In genomic region chr19:53531457-53531856, GRCh38 we compare ENCODE assay signal across 33 cellular contexts. TPM values are rescaled to one million over a fixed set of nuclear protein-coding genes. Genes with fewer than 3 reads are reported as not detected.
A peak's percentile ranks its signal among the peaks of the same experiment; 100 is the strongest.
DNase-seq lines count a peak whose midpoint lies in the region; ATAC-seq, FAIRE-seq and TF ChIP-seq lines count a peak whose summit lies in the region.
"Had no signal": no experiment of that assay in that cellular context is flagged by ENCODE, and none has a peak within 500 bp of the region (broad histone marks: within the 10 kb centered on the region; RNA-seq: fewer than 3 reads in every experiment).

No MANE protein-coding gene starts in this region.

- intact Hi-C loops in HepG2 (cut with micrococcal nuclease; ENCODE audit: unreplicated experiment), result no loop called here
- intact Hi-C loops in right lobe of liver (cut with DNase I), result no loop called here

- H3K36me3 ChIP-seq in HepG2 (replicated peaks in 1 of 2; ENCODE audit: control insufficient read depth in 1 of 2, insufficient read depth in 2 of 2, low read length in 2 of 2) (peaks cover 0 to 6% of the 10 kb centered on the region in 2 experiments; a peak in 1 of 5 replicates), right lobe of liver (no peaks in the 10 kb centered on the region)
- H3K36me3 ChIP-seq: BE2C had no signal

- BruUV-seq in HepG2 (replicated peaks; lab: Mats Ljungman, UMichigan), result no TSS peak

- H3K4me1 ChIP-seq in HepG2 (ENCODE audit: insufficient read depth, low read length) (peaks cover 65% of the 10 kb centered on the region), right lobe of liver (no peaks in the 10 kb centered on the region), A549 (no peaks in the 10 kb centered on the region)
- H3K4me1 ChIP-seq: BE2C had no signal

- TF ChIP-seq RAD21 in HepG2 (CRISPR knock-in tag; IDR thresholded peaks at IDR 0.05) (no peak), A549 (conservative IDR thresholded peaks at IDR 0.05 in 1 of 2, IDR thresholded peaks at IDR 0.05 in 1 of 2) (no peak)

- H3K36me3 Mint-ChIP-seq in WTC11, result peaks cover 37% of the 10 kb centered on the region

- H3K4me3 ChIP-seq in HepG2 (replicated peaks in 1 of 3; ENCODE audit: insufficient read depth in 1 of 3, low read depth in 2 of 3, low read length in 3 of 3) (no peak overlapping the region), right lobe of liver (no peak overlapping the region), A549 (no peak overlapping the region)
- H3K4me3 ChIP-seq: BLaER1; BLaER1 treated with 17β-estradiol and CSF1 and Interleukin-3, amounts not matched to agents 10 nM and 100 nM had no signal

- H3K79me2 ChIP-seq in HepG2 (ENCODE audit: insufficient read depth, low read length), result no peaks in the 10 kb centered on the region

- WGBS in HepG2 (ENCODE audit: low lambda C conversion rate), result 24% methylated on average over 4 of the region's 4 CpGs
- WGBS in right lobe of liver (ENCODE audit: insufficient coverage, low coverage, low lambda C conversion rate, missing lambda C conversion rate), result 34% methylated on average over 4 of the region's 4 CpGs
- WGBS in A549 (ENCODE audit: missing lambda C conversion rate), result 78% methylated on average over 4 of the region's 4 CpGs

- ATAC-seq in HepG2 (peak; percentile 59), right lobe of liver (no peak), A549 (no peak), WTC11 (no peak)
- ATAC-seq: CD8-positive, alpha-beta T cell had no signal

- 0 out of 2 replicates have a peak overlapping the region, but pooled peaks have one; percentile 25 for H3K27ac Mint-ChIP-seq in WTC11
- H3K27ac Mint-ChIP-seq: B cell; CD14-positive monocyte; CD4-positive, alpha-beta T cell; CD4-positive, CD25-positive, alpha-beta regulatory T cell; CD8-positive, alpha-beta memory T cell; CD8-positive, alpha-beta T cell had no signal

- DNase-seq in HepG2 (ENCODE audit: low spot score), result peak; percentile 52
- DNase-seq in right lobe of liver, result no peak
- DNase-seq in A549 (ENCODE audit: low read depth in 1 of 2, low spot score in 1 of 2), result no peak
- DNase-seq in WTC11 (ENCODE audit: low spot score), result no peak
- DNase-seq in NCI-H226, result no peak
- no peak for DNase-seq in T1000 (lab: John Stamatoyannopoulos, UW)
- DNase-seq: 8988T; ACHN; AML-193; BE2C; C1 segment of cervical spinal cord; Caco-2; Calu3; CD4-positive, alpha-beta memory T cell; CD4-positive, alpha-beta T cell; CD4-positive, CD25-positive, alpha-beta regulatory T cell; CD8-positive, alpha-beta memory T cell; CD8-positive, alpha-beta T cell; COR-L47; DMS 273 treated with DMSO at 0.1 percent for 48 hours; DMS153; DMS53; DMS79; DMS79 treated with DMSO at 0.1 percent for 48 hours; DND-41; EL had no signal

- H4K20me1 ChIP-seq in HepG2 (ENCODE audit: insufficient read depth, low read length), result no peaks in the 10 kb centered on the region
- H4K20me1 ChIP-seq: BLaER1; BLaER1 treated with 17β-estradiol and CSF1 and Interleukin-3, amounts not matched to agents 10 nM and 100 nM had no signal

- POLR2A ChIA-PET in HepG2 (lab: Yijun Ruan, JAX), result interaction anchor here (0.9 to 1.3 kb wide), 2 partner anchors 11 to 23 kb away, joined by 3 to 5 read pairs; no protein-coding TSS in a partner anchor
- POLR2A ChIA-PET in A549 (lab: Yijun Ruan, JAX), result no interaction called here
- POLR2A ChIA-PET in WTC11 (lab: Charles Lee), result no interaction called here

- peak overlapping the region; percentile 57 for H3K9ac ChIP-seq in HepG2 (ENCODE audit: insufficient read depth, low read depth, low read length)
- H3K9ac ChIP-seq: BLaER1; BLaER1 treated with 17β-estradiol and CSF1 and Interleukin-3, amounts not matched to agents 10 nM and 100 nM had no signal

- TF ChIP-seq POLR2A in HepG2 (IDR thresholded peaks at IDR 0.05; ENCODE audit: insufficient read depth in 1 of 2, low read depth in 2 of 2, low read length in 2 of 2), result 0 out of 4 replicates have a peak, but pooled peaks of 1 of the 2 experiments have one; percentile 29
- TF ChIP-seq POLR2A in right lobe of liver (IDR thresholded peaks at IDR 0.05), result no peak
- no peak for TF ChIP-seq POLR2A in A549 (IDR thresholded peaks at IDR 0.05; ENCODE audit: low read length)

- H3K9me3 Mint-ChIP-seq in WTC11, result no peaks in the 10 kb centered on the region
- H3K9me3 Mint-ChIP-seq: CD4-positive, alpha-beta T cell had no signal

- H3K27me3 ChIP-seq in HepG2 (ENCODE audit: control insufficient read depth in 1 of 2, insufficient read depth in 2 of 2, low read length in 2 of 2), result no peaks in the 10 kb centered on the region
- no peaks in the 10 kb centered on the region for H3K27me3 ChIP-seq in right lobe of liver
- H3K27me3 ChIP-seq: BE2C; BLaER1; BLaER1 treated with 17β-estradiol and CSF1 and Interleukin-3, amounts not matched to agents 10 nM and 100 nM had no signal

- H3K27me3 Mint-ChIP-seq in WTC11 (ENCODE audit: low read depth), result no peaks in the 10 kb centered on the region
- H3K27me3 Mint-ChIP-seq: B cell; CD4-positive, alpha-beta memory T cell; CD4-positive, alpha-beta T cell; CD4-positive, CD25-positive, alpha-beta regulatory T cell; CD8-positive, alpha-beta memory T cell had no signal

- TF ChIP-seq CTCF in HepG2 (CRISPR knock-in tag; IDR thresholded peaks at IDR 0.05) (no peak), right lobe of liver (IDR thresholded peaks at IDR 0.05) (no peak), A549 (IDR thresholded peaks at IDR 0.05) (no peak), WTC11 (IDR thresholded peaks at IDR 0.05) (no peak)

- H3K4me3 Mint-ChIP-seq in WTC11, result no peak overlapping the region
- H3K4me3 Mint-ChIP-seq: B cell; CD14-positive monocyte; CD4-positive, alpha-beta memory T cell; CD4-positive, alpha-beta T cell; CD8-positive, alpha-beta memory T cell; CD8-positive, alpha-beta T cell had no signal

- H3K9me3 ChIP-seq in HepG2 (ENCODE audit: low read length) (no peaks in the 10 kb centered on the region), right lobe of liver (no peaks in the 10 kb centered on the region), A549 (peaks cover 54% of the 10 kb centered on the region)
- H3K9me3 ChIP-seq: BE2C had no signal

- in situ Hi-C loops in HepG2 (cut with HindIII; ENCODE audit: extremely low pct_ligation_motif_present, low pct_unique_long_range_greater_than_20kb), result no loop called here

- FAIRE-seq in HepG2 (lab: Jason Lieb, UNC), result no peak
- FAIRE-seq in A549 (lab: Jason Lieb, UNC), result peak; percentile 13
- FAIRE-seq: D721Med had no signal

- CTCF ChIA-PET in HepG2 (lab: Yijun Ruan, JAX; ENCODE audit: low intra/inter-chr PET ratio, low total read pairs) (no interaction called here), A549 (lab: Yijun Ruan, JAX) (no interaction called here), WTC11 (lab: Charles Lee) (interaction anchor here (0.5 to 0.6 kb wide), 2 partner anchors 62 to 1040 kb away, joined by 3 read pairs; no protein-coding TSS in a partner anchor)

- no peaks in the 10 kb centered on the region for H3K4me1 Mint-ChIP-seq in WTC11
- H3K4me1 Mint-ChIP-seq: B cell, CD14-positive monocyte had no signal

- TF ChIP-seq EP300 in HepG2 (IDR thresholded peaks at IDR 0.05; ENCODE audit: low read depth in 2 of 2, low read length in 2 of 2) (peak in 1 of 2 experiments; percentile 94; a peak in 2 of 4 replicates), HepG2 (CRISPR knock-in tag; IDR thresholded peaks at IDR 0.05; ENCODE audit: borderline replicate concordance) (no peak), A549 (IDR thresholded peaks at IDR 0.05) (no peak)

- H3K4me2 ChIP-seq in HepG2 (ENCODE audit: low read depth, low read length) (no peak overlapping the region), A549 (no peak overlapping the region)
- H3K4me2 ChIP-seq: BLaER1; BLaER1 treated with 17β-estradiol and CSF1 and Interleukin-3, amounts not matched to agents 10 nM and 100 nM had no signal

- H2AFZ ChIP-seq in HepG2 (ENCODE audit: low read length), result no peak overlapping the region

- peak overlapping the region; percentile 89 for H3K27ac ChIP-seq in HepG2 (ENCODE audit: extremely low read length, insufficient read depth, low read length)
- H3K27ac ChIP-seq in right lobe of liver, result no peak overlapping the region
- no peak overlapping the region for H3K27ac ChIP-seq in A549
- H3K27ac ChIP-seq: 22Rv1; BLaER1; BLaER1 treated with 17β-estradiol and CSF1 and Interleukin-3, amounts not matched to agents 10 nM and 100 nM; C4-2B had no signal

TF ChIP-seq in A549, 52 proteins besides CTCF, POLR2A, EP300 and RAD21 (continues in another document):
- TF ChIP-seq ZFP36 (IDR thresholded peaks at IDR 0.05; ENCODE audit: borderline replicate concordance, partially characterized antibody), result no peak

TF ChIP-seq in WTC11, 78 proteins besides CTCF, POLR2A, EP300 and RAD21 (continues in another document):
- TF ChIP-seq JAZF1 (CRISPR knock-in tag; IDR thresholded peaks at IDR 0.05), result no peak

RNA-seq across cellular contexts. Expression of gene ZNF331, which starts 6.5 kb away (rescaled TPM):
- total RNA-seq in HepG2 (2016; rRNA removed; fragmentation: Illumina TruSeq; extraction: Trizol) (13.3 and 15.2 TPM in 2 replicates), right lobe of liver (1 to 10 TPM; 2.0 to 5.8 (median 3.5) TPM), WTC11 (2021) (56.0 to 62.0 TPM (median 56.7 TPM) in 3 replicates)
- total RNA-seq in HepG2 (2016; cell fraction: cytosol; rRNA removed; fragmentation: Illumina TruSeq; extraction: Trizol; ENCODE audit: low read depth), result 5.0 and 5.3 TPM in 2 replicates
- 11.2 and 12.7 TPM in 2 replicates for total RNA-seq in HepG2 (2016; cell fraction: insoluble cytoplasmic fraction; rRNA removed; fragmentation: Illumina TruSeq; extraction: Trizol)
- 8.0 and 8.5 TPM in 2 replicates for total RNA-seq in HepG2 (2016; cell fraction: membrane; rRNA removed; fragmentation: Illumina TruSeq; extraction: Trizol)
- 16.0 and 20.7 TPM in 2 replicates for total RNA-seq in HepG2 (2016; cell fraction: nucleus; rRNA removed; fragmentation: Illumina TruSeq; extraction: Trizol)
- polyA plus RNA-seq in HepG2 (2011; rRNA removed) (8.2 and 9.5 TPM in 2 replicates), A549 (2011; rRNA removed) (18.1 and 19.2 TPM in 2 replicates), A549 (2017; fragmentation: RNase III; extraction: RNeasy Plus Mini Kit Qiagen cat#74134 plus additional on column Dnase treatment) (14.5 to 16.3 TPM (median 16.0 TPM) in 3 replicates)
- polyA plus RNA-seq in HepG2 (2011; cell fraction: cytosol; rRNA removed), result 3.3 and 4.9 TPM in 2 replicates
- polyA plus RNA-seq in HepG2 (2011; cell fraction: nucleus; rRNA removed), result 20.2 and 21.6 TPM in 2 replicates
- 22.2 and 38.0 TPM in 2 replicates for polyA plus RNA-seq in HepG2 (2012)
- 1.2 and 1.3 TPM in 2 replicates for polyA plus RNA-seq in HepG2 (2016; cell fraction: cytosol; fragmentation: Illumina TruSeq; extraction: Trizol; ENCODE audit: low read depth)
- 10.1 and 10.3 TPM in 2 replicates for polyA plus RNA-seq in HepG2 (2016; cell fraction: insoluble cytoplasmic fraction; fragmentation: Illumina TruSeq; extraction: Trizol; ENCODE audit: low read depth)
- polyA plus RNA-seq in HepG2 (2016; cell fraction: membrane; fragmentation: Illumina TruSeq; extraction: Trizol; ENCODE audit: low read depth), result 2.9 and 3.4 TPM in 2 replicates
- 51.3 and 54.8 TPM in 2 replicates for polyA plus RNA-seq in HepG2 (2016; cell fraction: nucleus; fragmentation: Illumina TruSeq; extraction: Trizol; ENCODE audit: insufficient read depth, low read depth)
- 5.6 and 18.7 TPM in 2 replicates for polyA minus RNA-seq in HepG2 (2011; rRNA and poly(A)+ RNA removed; ENCODE audit: low replicate concordance)
- 7.9 and 9.9 TPM in 2 replicates for polyA minus RNA-seq in HepG2 (2011; cell fraction: cytosol; rRNA and poly(A)+ RNA removed)
- polyA minus RNA-seq in HepG2 (2011; cell fraction: nucleus; rRNA and poly(A)+ RNA removed), result 20.4 and 22.9 TPM in 2 replicates
- 17.2 and 20.1 TPM in 2 replicates for polyA plus RNA-seq in A549 (2012; cell fraction: cytosol; rRNA removed)
- 75.8 and 108 TPM in 2 replicates for polyA plus RNA-seq in A549 (2012; cell fraction: nucleus; rRNA removed)
- 17.1 and 20.7 TPM in 2 replicates for polyA minus RNA-seq in A549 (2011; rRNA and poly(A)+ RNA removed)

Comparison
In these comparisons a context has a peak if more than half of its experiments do, and no peak if none do; other contexts are left out.
1. Of the 50 proteins assayed by ChIP-seq in both HepG2 and WTC11: peak only in HepG2: ATF1, FOXJ3, FOXK1, FOXP4, MAX, MLX and 2 more; only in WTC11: none; in both: none; in neither: 39; mixed calls (peak in some experiments, not most) for 3.